In genomic region chrX:14922437-14922836, GRCh38 we compare ENCODE assay signal across 14 cellular contexts. TPM values are rescaled to one million over a fixed set of nuclear protein-coding genes. Genes with fewer than 3 reads are reported as not detected.
DNase-seq lines count a peak whose midpoint lies in the region; ATAC-seq, FAIRE-seq and TF ChIP-seq lines count a peak whose summit lies in the region.
"Had no signal": no experiment of that assay in that cellular context is flagged by ENCODE, and none has a peak within 500 bp of the region (broad histone marks: within the 10 kb centered on the region; RNA-seq: fewer than 3 reads in every experiment).

No MANE protein-coding gene starts in this region.

- H3K36me3 Mint-ChIP-seq in activated CD8-positive, alpha-beta memory T cell treated with anti-CD3 and anti-CD28 coated beads, Interleukin-2, amount 10 ng/mL, durations not matched to agents 7 days and 5 days, result peaks cover 16% of the 10 kb centered on the region
- no peaks in the 10 kb centered on the region for H3K36me3 Mint-ChIP-seq in Caco-2 (ENCODE audit: insufficient read depth, unreplicated experiment)

- peak; percentile 79 for FAIRE-seq in keratinocyte (lab: Jason Lieb, UNC)

- no peaks in the 10 kb centered on the region for H4K20me1 ChIP-seq in keratinocyte (ENCODE audit: control insufficient read depth, extremely low read depth, insufficient read depth, low read length)

- no peaks in the 10 kb centered on the region for H3K9me3 Mint-ChIP-seq in activated CD8-positive, alpha-beta memory T cell treated with anti-CD3 and anti-CD28 coated beads, Interleukin-2, amount 10 ng/mL, durations not matched to agents 7 days and 5 days (ENCODE audit: low read depth)
- no peaks in the 10 kb centered on the region for H3K9me3 Mint-ChIP-seq in Caco-2 (ENCODE audit: unreplicated experiment)
- H3K9me3 Mint-ChIP-seq: activated B cell treated with CpG ODN at 0.5 μM for 24 hours; activated T-cell treated with anti-CD3 and anti-CD28 coated beads, Interleukin-2, amount 50 U/mL, for 72 hours had no signal

- no peak overlapping the region for H3K4me3 Mint-ChIP-seq in activated CD8-positive, alpha-beta memory T cell treated with anti-CD3 and anti-CD28 coated beads, Interleukin-2, amount 10 ng/mL, durations not matched to agents 7 days and 5 days
- no peak overlapping the region for H3K4me3 Mint-ChIP-seq in Caco-2 (ENCODE audit: unreplicated experiment)
- H3K4me3 Mint-ChIP-seq: activated B cell treated with CpG ODN at 0.5 μM for 24 hours; activated T-cell treated with anti-CD3 and anti-CD28 coated beads, Interleukin-2, amount 50 U/mL, for 72 hours had no signal

- no peaks in the 10 kb centered on the region for H3K9me1 ChIP-seq in keratinocyte (ENCODE audit: control insufficient read depth, extremely low read depth, insufficient read depth, low read length)

- in situ Hi-C loops in astrocyte of the spinal cord (cut with HindIII; ENCODE audit: low sequenced_read_pairs), result no loop called here

- POLR2A ChIA-PET in Caco-2 (lab: Charles Lee), result no interaction called here

- peaks cover 0 to under 1% of the 10 kb centered on the region in 2 experiments for H3K36me3 ChIP-seq in keratinocyte (ENCODE audit: control insufficient read depth in 2 of 2, extremely low read depth in 1 of 2, insufficient read depth in 2 of 2, low read length in 2 of 2)
- no peaks in the 10 kb centered on the region for H3K36me3 ChIP-seq in Caco-2 (ENCODE audit: control insufficient read depth, insufficient read depth, low read length)

- no peak overlapping the region for H2AFZ ChIP-seq in keratinocyte (ENCODE audit: control insufficient read depth, low read length)
- H2AFZ ChIP-seq: parathyroid adenoma had no signal

- no TSS peak for BruUV-seq in Caco-2 (replicated peaks; lab: Mats Ljungman, UMichigan)

- H3K27me3 ChIP-seq in keratinocyte (ENCODE audit: control insufficient read depth, extremely low read depth, insufficient read depth, low read length), result no peaks in the 10 kb centered on the region
- no peaks in the 10 kb centered on the region for H3K27me3 ChIP-seq in Caco-2 (replicated peaks; ENCODE audit: control insufficient read depth, insufficient read depth, low read length)

- peaks cover 17% of the 10 kb centered on the region for H3K4me1 ChIP-seq in keratinocyte (ENCODE audit: control insufficient read depth, extremely low read depth, insufficient read depth, low read length)
- no peaks in the 10 kb centered on the region for H3K4me1 ChIP-seq in Caco-2
- H3K4me1 ChIP-seq: parathyroid adenoma had no signal

- no peak overlapping the region for H3K4me2 ChIP-seq in keratinocyte (ENCODE audit: control insufficient read depth, extremely low read depth, insufficient read depth, low read depth, low read length)

- no peak overlapping the region for H3K4me3 ChIP-seq in astrocyte of the spinal cord (ENCODE audit: low read depth, low read length)
- no peak overlapping the region for H3K4me3 ChIP-seq in keratinocyte (ENCODE audit: control insufficient read depth in 2 of 3, extremely low read depth in 1 of 3, insufficient read depth in 2 of 3, low read depth in 1 of 3, low read length in 3 of 3)
- H3K4me3 ChIP-seq in Caco-2 (ENCODE audit: low read depth, low read length), result no peak overlapping the region

- dilution Hi-C loops in keratinocyte (cut with MboI; ENCODE audit: extremely low pct_ligation_motif_present, low sequenced_read_pairs), result no loop called here

- H3K9me3 ChIP-seq in keratinocyte (ENCODE audit: control insufficient read depth, low read depth, low read length) (no peaks in the 10 kb centered on the region), Caco-2 (no peaks in the 10 kb centered on the region)

- no peak for TF ChIP-seq CTCF in astrocyte of the spinal cord (IDR thresholded peaks at IDR 0.05; ENCODE audit: low read depth, low read length)
- TF ChIP-seq CTCF in keratinocyte (optimal IDR thresholded peaks at IDR 0.05 in 1 of 3, IDR thresholded peaks at IDR 0.05 in 1 of 3, conservative IDR thresholded peaks at IDR 0.05 in 1 of 3; ENCODE audit: extremely low read depth in 1 of 3, insufficient read depth in 2 of 3, low read length in 3 of 3), result no peak
- TF ChIP-seq CTCF in Caco-2 (IDR thresholded peaks at IDR 0.05; ENCODE audit: insufficient read depth in 1 of 2, low read depth in 1 of 2, low read length in 1 of 2, severe bottlenecking in 1 of 2, unreplicated experiment in 1 of 2), result no peak

- CTCF ChIA-PET in activated CD8-positive, alpha-beta memory T cell treated with anti-CD3 and anti-CD28 coated beads, Interleukin-2, amount 10 ng/mL, durations not matched to agents 7 days and 5 days (lab: Charles Lee), result no interaction called here
- CTCF ChIA-PET in Caco-2 (lab: Charles Lee), result no interaction called here

- no peak overlapping the region for H3K27ac Mint-ChIP-seq in activated CD8-positive, alpha-beta memory T cell treated with anti-CD3 and anti-CD28 coated beads, Interleukin-2, amount 10 ng/mL, durations not matched to agents 7 days and 5 days
- no peak overlapping the region for H3K27ac Mint-ChIP-seq in Caco-2 (ENCODE audit: unreplicated experiment)
- H3K27ac Mint-ChIP-seq: activated B cell treated with CpG ODN at 0.5 μM for 24 hours; activated T-cell treated with anti-CD3 and anti-CD28 coated beads, Interleukin-2, amount 50 U/mL, for 72 hours had no signal

- peak; percentile 27 for DNase-seq in Ammon's horn (ENCODE audit: low spot score)
- DNase-seq in HPDE6-E6E7 (ENCODE audit: extremely low spot score), result peak; percentile 41
- peak; percentile 82 for DNase-seq in astrocyte of the spinal cord (ENCODE audit: low read depth, low spot score)
- no peak for DNase-seq in keratinocyte (ENCODE audit: low read depth, low spot score)
- no peak for DNase-seq in NCI-H345 treated with DMSO at 0.1 percent for 48 hours (lab: John Stamatoyannopoulos, UW; ENCODE audit: unreplicated experiment)
- no peak for DNase-seq in activated CD8-positive, alpha-beta memory T cell treated with anti-CD3 and anti-CD28 coated beads, Interleukin-2, amount 10 ng/mL, durations not matched to agents 7 days and 5 days
- DNase-seq in left colon, result no peak
- no peak for DNase-seq in Caco-2
- DNase-seq: activated B cell treated with CpG ODN at 0.5 μM for 24 hours; activated T-cell treated with anti-CD3 and anti-CD28 coated beads, Interleukin-2, amount 50 U/mL, for 72 hours; cerebellar nuclear complex; stimulated activated CD4-positive, alpha-beta T cell treated with anti-CD3 and anti-CD28 coated beads, Interleukin-2, amount 100 ng/mL, for 24 hours; stimulated activated naive CD4-positive, alpha-beta T cell treated with Interleukin-2 at 50 U/mL for 16 hours had no signal

- H3K27ac ChIP-seq in keratinocyte (ENCODE audit: control insufficient read depth, insufficient read depth, low read length), result peak overlapping the region; percentile 32
- H3K27ac ChIP-seq: parathyroid adenoma had no signal

- no peak overlapping the region for H3K9ac ChIP-seq in keratinocyte (ENCODE audit: control insufficient read depth, extremely low read depth, insufficient read depth, low read length)
- H3K9ac ChIP-seq: parathyroid adenoma had no signal

- H3K27me3 Mint-ChIP-seq in activated CD8-positive, alpha-beta memory T cell treated with anti-CD3 and anti-CD28 coated beads, Interleukin-2, amount 10 ng/mL, durations not matched to agents 7 days and 5 days, result no peaks in the 10 kb centered on the region
- H3K27me3 Mint-ChIP-seq in Caco-2 (ENCODE audit: insufficient read depth, unreplicated experiment), result no peaks in the 10 kb centered on the region
- H3K27me3 Mint-ChIP-seq: activated B cell treated with CpG ODN at 0.5 μM for 24 hours had no signal

- intact Hi-C loops in left colon (cut with DNase I, micrococcal nuclease) (no loop called here), Caco-2 (cut with micrococcal nuclease; ENCODE audit: unreplicated experiment) (no loop called here)

- no peaks in the 10 kb centered on the region for H3K4me1 Mint-ChIP-seq in activated CD8-positive, alpha-beta memory T cell treated with anti-CD3 and anti-CD28 coated beads, Interleukin-2, amount 10 ng/mL, durations not matched to agents 7 days and 5 days
- no peaks in the 10 kb centered on the region for H3K4me1 Mint-ChIP-seq in Caco-2 (ENCODE audit: low read depth, unreplicated experiment)

- no peak for ATAC-seq in activated CD8-positive, alpha-beta memory T cell treated with anti-CD3 and anti-CD28 coated beads, Interleukin-2, amount 10 ng/mL, durations not matched to agents 7 days and 5 days
- ATAC-seq in left colon, result no peak

- H3K79me2 ChIP-seq in keratinocyte (ENCODE audit: control insufficient read depth, insufficient read depth, low read length), result no peaks in the 10 kb centered on the region
- H3K79me2 ChIP-seq: parathyroid adenoma had no signal

RNA-seq across cellular contexts. Expression of gene MOSPD2, which starts 49.2 kb away (rescaled TPM):
- 14.0 to 20.4 TPM (median 15.6 TPM) in 3 replicates for polyA plus RNA-seq in keratinocyte
- 8.4 TPM for polyA plus RNA-seq in keratinocyte (2011; ENCODE audit: low read depth)
- polyA plus RNA-seq in keratinocyte (2011; cell fraction: cytosol; rRNA removed), result 9.3 and 19.1 TPM in 2 replicates
- 40.4 and 45.0 TPM in 2 replicates for polyA plus RNA-seq in keratinocyte (2011; cell fraction: nucleus; rRNA removed)
- polyA plus RNA-seq in keratinocyte (2012; ENCODE audit: low replicate concordance), result 7.3 and 8.1 TPM in 2 replicates
- 3.8 to 19.9 TPM (median 10.5 TPM) in 3 replicates for polyA minus RNA-seq in keratinocyte
- 9.6 TPM for polyA minus RNA-seq in keratinocyte (2011; cell fraction: cytosol; rRNA and poly(A)+ RNA removed)
- polyA minus RNA-seq in keratinocyte (2011; cell fraction: nucleus; rRNA and poly(A)+ RNA removed), result 14.6 and 30.0 TPM in 2 replicates
- 10 to 100 TPM in 1 of 2 experiments, 1 to 10 TPM in 1; 9.7 to 11.3 TPM for total RNA-seq in activated CD8-positive, alpha-beta memory T cell treated with anti-CD3 and anti-CD28 coated beads, Interleukin-2, amount 10 ng/mL, durations not matched to agents 7 days and 5 days
- total RNA-seq in left colon, result 10 to 100 TPM in 1 of 2 donors, 1 to 10 TPM in 1; 7.6 to 10.9 TPM
- 13.0 and 13.8 TPM in 2 replicates for total RNA-seq in Caco-2 (2022)

RNA-seq across cellular contexts. Expression of gene FANCB, which starts 49.6 kb away (rescaled TPM):
- polyA plus RNA-seq in keratinocyte, result 1.1 to 3.9 TPM (median 1.8 TPM) in 3 replicates
- polyA plus RNA-seq in keratinocyte (2011; ENCODE audit: low read depth), result 0.09 TPM
- 0.86 and 1.7 TPM in 2 replicates for polyA plus RNA-seq in keratinocyte (2011; cell fraction: cytosol; rRNA removed)
- polyA plus RNA-seq in keratinocyte (2011; cell fraction: nucleus; rRNA removed), result 2.6 and 3.0 TPM in 2 replicates
- 0.17 and 1.6 TPM in 2 replicates for polyA plus RNA-seq in keratinocyte (2012; ENCODE audit: low replicate concordance)
- 0.85 to 7.4 TPM (median 2.9 TPM) in 3 replicates for polyA minus RNA-seq in keratinocyte
- 1.9 TPM for polyA minus RNA-seq in keratinocyte (2011; cell fraction: cytosol; rRNA and poly(A)+ RNA removed)
- 3.8 and 5.2 TPM in 2 replicates for polyA minus RNA-seq in keratinocyte (2011; cell fraction: nucleus; rRNA and poly(A)+ RNA removed)
- 10 to 100 TPM; 11.9 to 12.0 TPM for total RNA-seq in activated CD8-positive, alpha-beta memory T cell treated with anti-CD3 and anti-CD28 coated beads, Interleukin-2, amount 10 ng/mL, durations not matched to agents 7 days and 5 days
- total RNA-seq in left colon, result 1 to 10 TPM; 1.2 to 1.8 TPM
- total RNA-seq in Caco-2 (2022), result 8.1 and 8.8 TPM in 2 replicates

Comparison
In these comparisons a context has a peak if more than half of its experiments do, and no peak if none do; other contexts are left out.
1. DNase-seq: peak in Ammon's horn (single experiment), HPDE6-E6E7 (single experiment) and astrocyte of the spinal cord (single experiment); none in keratinocyte (single experiment), NCI-H345 treated with DMSO at 0.1 percent for 48 hours (single experiment), activated CD8-positive, alpha-beta memory T cell treated with anti-CD3 and anti-CD28 coated beads, Interleukin-2, amount 10 ng/mL, durations not matched to agents 7 days and 5 days (single experiment), left colon (0 of 2) and Caco-2 (0 of 2).